In genomic region chr1:53514436-53514835, GRCh38 we compare ENCODE assay signal across 40 cellular contexts. TPM values are rescaled to one million over a fixed set of nuclear protein-coding genes. Genes with fewer than 3 reads are reported as not detected.
"Had no signal": no experiment of that assay in that cellular context is flagged by ENCODE, and none has a peak within 500 bp of the region (broad histone marks: within the 10 kb centered on the region; RNA-seq: fewer than 3 reads in every experiment).

No MANE protein-coding gene starts in this region.

- H3K27ac Mint-ChIP-seq: activated CD4-positive, alpha-beta memory T cell treated with anti-CD3 and anti-CD28 coated beads for 36 hours; activated CD4-positive, alpha-beta T cell treated with anti-CD3 and anti-CD28 coated beads for 36 hours; activated CD4-positive, alpha-beta T cell treated with anti-CD3 and anti-CD28 coated beads, Interleukin-2, amount 10 ng/mL, durations not matched to agents 24 days and 14 days; activated CD8-positive, alpha-beta memory T cell treated with anti-CD3 and anti-CD28 coated beads, Interleukin-2, amount 10 ng/mL, durations not matched to agents 7 days and 5 days; activated CD8-positive, alpha-beta T cell treated with anti-CD3 and anti-CD28 coated beads, Interleukin-2, amount 10 ng/mL, durations not matched to agents 7 days and 5 days; activated naive CD4-positive, alpha-beta T cell treated with anti-CD3 and anti-CD28 coated beads for 36 hours; activated naive CD4-positive, alpha-beta T cell treated with anti-CD3 and anti-CD28 coated beads, Interleukin-2, amount 50 U/mL, for 24 hours; activated naive CD8-positive, alpha-beta T cell treated with anti-CD3 and anti-CD28 coated beads for 36 hours; activated naive CD8-positive, alpha-beta T cell treated with anti-CD3 and anti-CD28 coated beads, Interleukin-2, amount 50 U/mL, for 24 hours; activated T-helper 1 cell treated with anti-CD3 and anti-CD28 coated beads, Interleukin-12 subunit alpha, Interleukin-12 subunit beta, Interleukin-2, Interleukin-4 antibody, amounts not matched to agents 30 ng/mL and 10 ng/mL and 1 ng/mL, durations not matched to agents 14 hours and 24 hours and 36 hours; activated T-helper 2 cell treated with anti-CD3 and anti-CD28 coated beads, Interferon-gamma antibody, Interleukin-2, Interleukin-4, amounts not matched to agents 10 μg/mL and 5 μg/mL and 100 μg/mL, durations not matched to agents 14 hours and 24 hours and 36 hours; dendritic cell treated with granulocyte-macrophage colony-stimulating factor and Interleukin-4, amounts not matched to agents 40 ng/mL and 50 ng/mL, for 4 days; T-cell; T-helper 1 cell treated with Interleukin-12 subunit alpha and Interleukin-12 subunit beta and Interleukin-4 antibody, amounts not matched to agents 30 μg/mL and 1 μg/mL, for 36 hours; T-helper 2 cell treated with Interferon-gamma antibody and Interleukin-4, amounts not matched to agents 5 μg/mL and 100 μg/mL, for 36 hours had no signal

- H3K9me3 Mint-ChIP-seq: activated CD4-positive, alpha-beta memory T cell treated with anti-CD3 and anti-CD28 coated beads for 36 hours; activated CD4-positive, alpha-beta T cell treated with anti-CD3 and anti-CD28 coated beads, Interleukin-2, amount 10 ng/mL, durations not matched to agents 24 days and 14 days; activated naive CD4-positive, alpha-beta T cell treated with anti-CD3 and anti-CD28 coated beads for 36 hours; activated naive CD4-positive, alpha-beta T cell treated with anti-CD3 and anti-CD28 coated beads, Interleukin-2, amount 50 U/mL, for 24 hours; activated naive CD8-positive, alpha-beta T cell treated with anti-CD3 and anti-CD28 coated beads for 36 hours; activated naive CD8-positive, alpha-beta T cell treated with anti-CD3 and anti-CD28 coated beads, Interleukin-2, amount 50 U/mL, for 24 hours; activated T-helper 1 cell treated with anti-CD3 and anti-CD28 coated beads, Interleukin-12 subunit alpha, Interleukin-12 subunit beta, Interleukin-2, Interleukin-4 antibody, amounts not matched to agents 30 ng/mL and 10 ng/mL and 1 ng/mL, durations not matched to agents 14 hours and 24 hours and 36 hours; activated T-helper 2 cell treated with anti-CD3 and anti-CD28 coated beads, Interferon-gamma antibody, Interleukin-2, Interleukin-4, amounts not matched to agents 10 μg/mL and 5 μg/mL and 100 μg/mL, durations not matched to agents 14 hours and 24 hours and 36 hours; dendritic cell treated with granulocyte-macrophage colony-stimulating factor and Interleukin-4, amounts not matched to agents 40 ng/mL and 50 ng/mL, for 4 days; T-cell; T-helper 1 cell treated with Interleukin-12 subunit alpha and Interleukin-12 subunit beta and Interleukin-4 antibody, amounts not matched to agents 30 μg/mL and 1 μg/mL, for 36 hours; T-helper 2 cell treated with Interferon-gamma antibody and Interleukin-4, amounts not matched to agents 5 μg/mL and 100 μg/mL, for 36 hours had no signal

- H3K36me3 Mint-ChIP-seq: activated CD4-positive, alpha-beta memory T cell treated with anti-CD3 and anti-CD28 coated beads for 36 hours; activated CD8-positive, alpha-beta memory T cell treated with anti-CD3 and anti-CD28 coated beads, Interleukin-2, amount 10 ng/mL, durations not matched to agents 7 days and 5 days; activated naive CD4-positive, alpha-beta T cell treated with anti-CD3 and anti-CD28 coated beads, Interleukin-2, amount 50 U/mL, for 24 hours; activated naive CD8-positive, alpha-beta T cell treated with anti-CD3 and anti-CD28 coated beads for 36 hours; T-cell had no signal

- H3K9me3 ChIP-seq: adrenal gland, body of pancreas, breast epithelium, esophagus muscularis mucosa, gastrocnemius medialis, heart left ventricle had no signal

- H3K27ac ChIP-seq: adrenal gland, body of pancreas, breast epithelium, cardiac muscle cell, coronary artery, dorsolateral prefrontal cortex, esophagus muscularis mucosa, foreskin keratinocyte, gastrocnemius medialis, heart left ventricle had no signal

- H3K27me3 ChIP-seq: adrenal gland, body of pancreas, breast epithelium, cardiac muscle cell, dorsolateral prefrontal cortex, esophagus muscularis mucosa, gastrocnemius medialis, heart left ventricle had no signal

- H3K27me3 Mint-ChIP-seq: activated CD4-positive, alpha-beta memory T cell treated with anti-CD3 and anti-CD28 coated beads for 36 hours; activated CD4-positive, alpha-beta T cell treated with anti-CD3 and anti-CD28 coated beads for 36 hours; activated CD4-positive, alpha-beta T cell treated with anti-CD3 and anti-CD28 coated beads, Interleukin-2, amount 10 ng/mL, durations not matched to agents 24 days and 14 days; activated CD8-positive, alpha-beta memory T cell treated with anti-CD3 and anti-CD28 coated beads, Interleukin-2, amount 10 ng/mL, durations not matched to agents 7 days and 5 days; activated naive CD4-positive, alpha-beta T cell treated with anti-CD3 and anti-CD28 coated beads, Interleukin-2, amount 50 U/mL, for 24 hours; activated naive CD8-positive, alpha-beta T cell treated with anti-CD3 and anti-CD28 coated beads, Interleukin-2, amount 50 U/mL, for 24 hours; T-cell had no signal

- H3K4me3 Mint-ChIP-seq: activated CD4-positive, alpha-beta memory T cell treated with anti-CD3 and anti-CD28 coated beads for 36 hours; activated CD4-positive, alpha-beta T cell treated with anti-CD3 and anti-CD28 coated beads for 36 hours; activated CD4-positive, alpha-beta T cell treated with anti-CD3 and anti-CD28 coated beads, Interleukin-2, amount 10 ng/mL, durations not matched to agents 24 days and 14 days; activated CD8-positive, alpha-beta memory T cell treated with anti-CD3 and anti-CD28 coated beads, Interleukin-2, amount 10 ng/mL, durations not matched to agents 7 days and 5 days; activated CD8-positive, alpha-beta T cell treated with anti-CD3 and anti-CD28 coated beads, Interleukin-2, amount 10 ng/mL, durations not matched to agents 7 days and 5 days; activated naive CD4-positive, alpha-beta T cell treated with anti-CD3 and anti-CD28 coated beads for 36 hours; activated naive CD4-positive, alpha-beta T cell treated with anti-CD3 and anti-CD28 coated beads, Interleukin-2, amount 50 U/mL, for 24 hours; activated naive CD8-positive, alpha-beta T cell treated with anti-CD3 and anti-CD28 coated beads for 36 hours; activated naive CD8-positive, alpha-beta T cell treated with anti-CD3 and anti-CD28 coated beads, Interleukin-2, amount 50 U/mL, for 24 hours; activated T-helper 1 cell treated with anti-CD3 and anti-CD28 coated beads, Interleukin-12 subunit alpha, Interleukin-12 subunit beta, Interleukin-2, Interleukin-4 antibody, amounts not matched to agents 30 ng/mL and 10 ng/mL and 1 ng/mL, durations not matched to agents 14 hours and 24 hours and 36 hours; dendritic cell treated with granulocyte-macrophage colony-stimulating factor and Interleukin-4, amounts not matched to agents 40 ng/mL and 50 ng/mL, for 4 days; T-cell; T-helper 1 cell treated with Interleukin-12 subunit alpha and Interleukin-12 subunit beta and Interleukin-4 antibody, amounts not matched to agents 30 μg/mL and 1 μg/mL, for 36 hours; T-helper 2 cell treated with Interferon-gamma antibody and Interleukin-4, amounts not matched to agents 5 μg/mL and 100 μg/mL, for 36 hours had no signal

- H3K4me1 ChIP-seq: adrenal gland, breast epithelium, foreskin keratinocyte, gastrocnemius medialis had no signal

- H3K4me3 ChIP-seq: adrenal gland, body of pancreas, breast epithelium, cardiac muscle cell, coronary artery, dorsolateral prefrontal cortex, esophagus muscularis mucosa, gastrocnemius medialis, heart left ventricle had no signal

- ATAC-seq: activated CD4-positive, alpha-beta T cell treated with anti-CD3 and anti-CD28 coated beads for 36 hours; activated CD8-positive, alpha-beta memory T cell treated with anti-CD3 and anti-CD28 coated beads, Interleukin-2, amount 10 ng/mL, durations not matched to agents 7 days and 5 days; activated CD8-positive, alpha-beta T cell treated with anti-CD3 and anti-CD28 coated beads, Interleukin-2, amount 10 ng/mL, durations not matched to agents 7 days and 5 days; activated naive CD8-positive, alpha-beta T cell treated with anti-CD3 and anti-CD28 coated beads, Interleukin-2, amount 50 U/mL, for 24 hours; body of pancreas; foreskin keratinocyte; gastrocnemius medialis; heart left ventricle; T-cell had no signal

- H3K36me3 ChIP-seq: adrenal gland, breast epithelium, cardiac muscle cell, esophagus muscularis mucosa, gastrocnemius medialis, heart left ventricle had no signal

- DNase-seq: activated CD4-positive, alpha-beta memory T cell treated with anti-CD3 and anti-CD28 coated beads for 36 hours; activated CD4-positive, alpha-beta T cell treated with anti-CD3 and anti-CD28 coated beads for 36 hours; activated CD4-positive, alpha-beta T cell treated with anti-CD3 and anti-CD28 coated beads, Interleukin-2, amount 10 ng/mL, durations not matched to agents 24 days and 14 days; activated CD4-positive, CD25-positive, alpha-beta regulatory T cell; activated CD4-positive, CD25-positive, alpha-beta regulatory T cell treated with anti-CD3 and anti-CD28 coated beads, Interleukin-2, amount 50 U/mL, for 72 hours; activated CD8-positive, alpha-beta memory T cell treated with anti-CD3 and anti-CD28 coated beads, Interleukin-2, amount 10 ng/mL, durations not matched to agents 7 days and 5 days; activated CD8-positive, alpha-beta memory T cell treated with anti-CD3 and anti-CD28 coated beads, Interleukin-2, amount 50 U/mL, for 4 hours; activated CD8-positive, alpha-beta T cell treated with anti-CD3 and anti-CD28 coated beads, Interleukin-2, amount 10 ng/mL, durations not matched to agents 7 days and 5 days; activated effector memory CD4-positive, alpha-beta T cell treated with anti-CD3 and anti-CD28 coated beads, Interleukin-2, amount 50 U/mL, for 16 hours; activated naive CD4-positive, alpha-beta T cell treated with anti-CD3 and anti-CD28 coated beads for 36 hours; activated naive CD8-positive, alpha-beta T cell treated with anti-CD3 and anti-CD28 coated beads for 36 hours; activated naive CD8-positive, alpha-beta T cell treated with anti-CD3 and anti-CD28 coated beads, Interleukin-2, amount 50 U/mL, for 24 hours; activated T-cell treated with anti-CD3 and anti-CD28 coated beads, Interleukin-2, amount 50 U/mL, for 1 hour; activated T-cell treated with anti-CD3 and anti-CD28 coated beads, Interleukin-2, amount 50 U/mL, for 48 hours; adrenal gland; amygdala; aorta; body of pancreas; central memory CD4-positive, alpha-beta T cell; dorsolateral prefrontal cortex; effector memory CD4-positive, alpha-beta T cell; erythroblast; foreskin keratinocyte; gastrocnemius medialis; glutamatergic neuron; T-cell; T1000 had no signal

- H3K4me1 Mint-ChIP-seq: activated CD4-positive, alpha-beta T cell treated with anti-CD3 and anti-CD28 coated beads for 36 hours; activated CD4-positive, alpha-beta T cell treated with anti-CD3 and anti-CD28 coated beads, Interleukin-2, amount 10 ng/mL, durations not matched to agents 24 days and 14 days; activated CD8-positive, alpha-beta memory T cell treated with anti-CD3 and anti-CD28 coated beads, Interleukin-2, amount 10 ng/mL, durations not matched to agents 7 days and 5 days; activated naive CD4-positive, alpha-beta T cell treated with anti-CD3 and anti-CD28 coated beads, Interleukin-2, amount 50 U/mL, for 24 hours; activated naive CD8-positive, alpha-beta T cell treated with anti-CD3 and anti-CD28 coated beads for 36 hours; activated naive CD8-positive, alpha-beta T cell treated with anti-CD3 and anti-CD28 coated beads, Interleukin-2, amount 50 U/mL, for 24 hours; T-cell had no signal

RNA-seq across cellular contexts. Expression of gene DMRTB1, which starts 55.2 kb away (rescaled TPM):
- total RNA-seq: activated CD4-positive, alpha-beta memory T cell treated with anti-CD3 and anti-CD28 coated beads for 36 hours; activated CD4-positive, alpha-beta T cell treated with anti-CD3 and anti-CD28 coated beads, Interleukin-2, amount 10 ng/mL, durations not matched to agents 24 days and 14 days; activated CD8-positive, alpha-beta memory T cell treated with anti-CD3 and anti-CD28 coated beads for 36 hours; activated CD8-positive, alpha-beta memory T cell treated with anti-CD3 and anti-CD28 coated beads, Interleukin-2, amount 10 ng/mL, durations not matched to agents 7 days and 5 days; activated CD8-positive, alpha-beta T cell treated with anti-CD3 and anti-CD28 coated beads, Interleukin-2, amount 10 ng/mL, durations not matched to agents 7 days and 5 days; activated naive CD4-positive, alpha-beta T cell treated with anti-CD3 and anti-CD28 coated beads for 36 hours; activated naive CD8-positive, alpha-beta T cell treated with anti-CD3 and anti-CD28 coated beads for 36 hours; activated T-helper 1 cell treated with anti-CD3 and anti-CD28 coated beads, Interleukin-12 subunit alpha, Interleukin-12 subunit beta, Interleukin-2, Interleukin-4 antibody, amounts not matched to agents 30 ng/mL and 10 ng/mL and 1 ng/mL, durations not matched to agents 14 hours and 24 hours and 36 hours; activated T-helper 2 cell treated with anti-CD3 and anti-CD28 coated beads, Interferon-gamma antibody, Interleukin-2, Interleukin-4, amounts not matched to agents 10 μg/mL and 5 μg/mL and 100 μg/mL, durations not matched to agents 14 hours and 24 hours and 36 hours; adrenal gland; aorta; body of pancreas; breast epithelium; cardiac muscle cell; cerebellum; esophagus muscularis mucosa; foreskin keratinocyte; gastrocnemius medialis; heart left ventricle; T-cell had no signal
